ENCODE assay signal across 14 cellular contexts in the genomic region with DNA sequence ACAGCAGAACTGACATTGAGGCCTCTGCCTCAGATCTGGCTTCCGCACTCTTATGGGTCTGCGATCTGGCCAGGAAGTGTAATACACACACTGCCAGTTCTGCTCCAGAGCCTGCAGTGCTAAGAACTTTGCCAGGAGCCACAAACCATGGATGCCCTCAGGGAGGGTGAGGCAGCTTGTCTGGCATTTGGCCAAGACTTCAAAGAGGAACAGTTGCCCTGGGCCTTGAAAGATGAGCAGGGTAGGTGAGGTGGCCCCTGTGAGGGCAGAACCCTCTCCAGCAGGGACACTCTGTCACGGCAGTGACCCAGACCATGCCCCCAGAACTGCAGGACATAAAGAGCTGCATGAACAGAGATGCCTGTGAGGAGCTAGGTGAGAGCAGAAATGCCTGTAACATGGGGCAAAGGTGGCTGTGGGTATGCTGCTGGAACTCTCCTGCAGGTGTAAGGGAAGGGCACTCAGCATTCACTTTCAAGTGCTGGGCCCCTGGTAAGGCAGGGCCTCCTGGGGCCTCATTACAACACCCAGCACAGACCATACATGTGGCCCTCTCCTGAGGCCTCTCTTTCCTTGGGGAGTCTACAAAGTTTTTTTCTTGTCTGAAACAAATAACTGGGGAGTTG. TPM values are rescaled to one million over a fixed set of nuclear protein-coding genes. Genes with fewer than 3 reads are reported as not detected.
DNase-seq lines count a peak whose midpoint lies in the region; ATAC-seq, FAIRE-seq and TF ChIP-seq lines count a peak whose summit lies in the region.
"Had no signal": no experiment of that assay in that cellular context is flagged by ENCODE, and none has a peak within 500 bp of the region (broad histone marks: within the 10 kb centered on the region; RNA-seq: fewer than 3 reads in every experiment).

No MANE protein-coding gene starts in this region.

- H3K27me3 Mint-ChIP-seq in MCF 10A (ENCODE audit: insufficient read depth, unreplicated experiment), result peaks cover 4% of the 10 kb centered on the region

- TF ChIP-seq EP300 in esophagus muscularis mucosa (IDR thresholded peaks at IDR 0.05), result no peak

- H3K27ac Mint-ChIP-seq in MCF 10A (ENCODE audit: low read depth, unreplicated experiment), result no peak overlapping the region
- H3K27ac Mint-ChIP-seq: effector memory CD8-positive, alpha-beta T cell had no signal

- H3K27me3 ChIP-seq in breast epithelium (no peaks in the 10 kb centered on the region), OCI-LY3 (ENCODE audit: low read depth, low read length) (no peaks in the 10 kb centered on the region), esophagus muscularis mucosa (no peaks in the 10 kb centered on the region), upper lobe of right lung (no peaks in the 10 kb centered on the region)

- H3K4me3 ChIP-seq in breast epithelium (no peak overlapping the region), OCI-LY3 (ENCODE audit: low read length) (no peak overlapping the region), esophagus muscularis mucosa (no peak overlapping the region), upper lobe of right lung (no peak overlapping the region)

- CTCF ChIA-PET in MCF 10A (lab: Yijun Ruan, JAX), result interaction anchor here (0.8 to 1.9 kb wide), 5 partner anchors 13 to 1064 kb away, joined by 3 to 13 read pairs (median 4); no protein-coding TSS in a partner anchor

- DNase-seq in MCF 10A (ENCODE audit: unreplicated experiment), result peak; percentile 53
- no peak for DNase-seq in breast epithelium (ENCODE audit: low spot score in 2 of 2)
- DNase-seq in esophagus muscularis mucosa (ENCODE audit: extremely low spot score), result peak; percentile 91
- DNase-seq in upper lobe of right lung, result no peak
- no peak for DNase-seq in SKM-1 (lab: John Stamatoyannopoulos, UW; ENCODE audit: unreplicated experiment)
- no peak for DNase-seq in GM12891 (ENCODE audit: insufficient read length, low spot score)
- DNase-seq: activated CD4-positive, CD25-positive, alpha-beta regulatory T cell treated with anti-CD3 and anti-CD28 coated beads, Interleukin-2, amount 50 U/mL, for 72 hours; activated naive CD4-positive, alpha-beta T cell treated with anti-CD3 and anti-CD28 coated beads, Interleukin-2, amount 50 U/mL, for 16 hours; effector memory CD8-positive, alpha-beta T cell; GOT3; NK-92 treated with Interleukin-12 subunit alpha and Interleukin-12 subunit beta, amount 100 ng/mL, for 24 hours had no signal

- TF ChIP-seq POLR2A in breast epithelium (IDR thresholded peaks at IDR 0.05) (no peak), esophagus muscularis mucosa (IDR thresholded peaks at IDR 0.05; ENCODE audit: low read depth) (no peak), GM12891 (IDR thresholded peaks at IDR 0.05; ENCODE audit: low read depth, low read length) (no peak)

- TF ChIP-seq CTCF in MCF 10A (IDR thresholded peaks at IDR 0.05; ENCODE audit: unreplicated experiment) (no peak), breast epithelium (IDR thresholded peaks at IDR 0.05) (no peak), OCI-LY3 (IDR thresholded peaks at IDR 0.05; ENCODE audit: low read depth, low read length) (no peak), esophagus muscularis mucosa (IDR thresholded peaks at IDR 0.05) (no peak), upper lobe of right lung (IDR thresholded peaks at IDR 0.05) (no peak)

- intact Hi-C loops in MCF 10A (cut with micrococcal nuclease), result no loop called here
- intact Hi-C loops in breast epithelium (cut with DNase I; ENCODE audit: low total_unique reads), result no loop called here
- intact Hi-C loops in esophagus muscularis mucosa (cut with DNase I), result no loop called here
- intact Hi-C loops in upper lobe of right lung (cut with DNase I), result loop anchor here (10.0 kb wide), 1 partner anchor 101 kb away; no protein-coding TSS in a partner anchor

- H3K36me3 Mint-ChIP-seq in MCF 10A (ENCODE audit: insufficient read depth, unreplicated experiment), result peaks cover 5% of the 10 kb centered on the region

- H3K4me1 Mint-ChIP-seq in MCF 10A (ENCODE audit: insufficient read depth, unreplicated experiment), result peaks cover 14% of the 10 kb centered on the region

- ATAC-seq in upper lobe of right lung (peak; percentile 9), HG03139 (IDR thresholded peaks at IDR 0.05; ENCODE audit: unreplicated experiment) (no peak)
- ATAC-seq: effector memory CD8-positive, alpha-beta T cell had no signal

- no TSS peak for BruUV-seq in MCF 10A (replicated peaks; lab: Mats Ljungman, UMichigan)

- H3K9me3 Mint-ChIP-seq in MCF 10A (ENCODE audit: unreplicated experiment), result no peaks in the 10 kb centered on the region
- H3K9me3 Mint-ChIP-seq: effector memory CD8-positive, alpha-beta T cell had no signal

- POLR2A ChIA-PET in MCF 10A (lab: Yijun Ruan, JAX), result no interaction called here

- FAIRE-seq in GM12891 (lab: Jason Lieb, UNC), result no peak
- FAIRE-seq: GM18507 had no signal

- peak overlapping the region; percentile 67; the same call in 1 of the 2 replicates for H2AFZ ChIP-seq in OCI-LY3 (ENCODE audit: low read depth, low read length)

- H3K27ac ChIP-seq in breast epithelium (no peak overlapping the region), OCI-LY3 (ENCODE audit: low read length) (no peak overlapping the region; the same call in 1 of the 2 replicates), esophagus muscularis mucosa (replicated peaks in 1 of 4) (no peak overlapping the region), upper lobe of right lung (no peak overlapping the region)

- H3K79me2 ChIP-seq in OCI-LY3 (ENCODE audit: low read length), result no peaks in the 10 kb centered on the region

- no peak overlapping the region for H3K4me3 Mint-ChIP-seq in MCF 10A (ENCODE audit: unreplicated experiment)
- H3K4me3 Mint-ChIP-seq: effector memory CD8-positive, alpha-beta T cell had no signal

- 85% methylated on average over 3 of the region's 3 CpGs for WGBS in esophagus muscularis mucosa

- H3K9ac ChIP-seq in OCI-LY3 (ENCODE audit: low read length), result no peak overlapping the region

- no peaks in the 10 kb centered on the region for H4K20me1 ChIP-seq in OCI-LY3 (ENCODE audit: insufficient read depth, low read length)

- H3K36me3 ChIP-seq in breast epithelium (no peaks in the 10 kb centered on the region), OCI-LY3 (replicated peaks; ENCODE audit: low read depth, low read length) (peaks cover 6% of the 10 kb centered on the region), esophagus muscularis mucosa (no peaks in the 10 kb centered on the region), upper lobe of right lung (no peaks in the 10 kb centered on the region)

- H3K4me1 ChIP-seq in breast epithelium, result no peaks in the 10 kb centered on the region
- H3K4me1 ChIP-seq in OCI-LY3 (ENCODE audit: low read length), result peaks cover 25% of the 10 kb centered on the region
- H3K4me1 ChIP-seq in esophagus muscularis mucosa, result no peaks in the 10 kb centered on the region
- H3K4me1 ChIP-seq in upper lobe of right lung, result no peaks in the 10 kb centered on the region

- H3K4me2 ChIP-seq in OCI-LY3 (ENCODE audit: low read length), result no peak overlapping the region

- no peaks in the 10 kb centered on the region for H3K9me3 ChIP-seq in breast epithelium
- no peaks in the 10 kb centered on the region for H3K9me3 ChIP-seq in OCI-LY3 (ENCODE audit: insufficient read depth, low read length)
- H3K9me3 ChIP-seq in esophagus muscularis mucosa, result no peaks in the 10 kb centered on the region
- H3K9me3 ChIP-seq in upper lobe of right lung, result no peaks in the 10 kb centered on the region

TF ChIP-seq in GM12891, 5 proteins besides CTCF, POLR2A, EP300 and RAD21:
- TF ChIP-seq POU2F2 (IDR thresholded peaks at IDR 0.05; ENCODE audit: low read depth, low read length) (no peak), TAF1 (IDR thresholded peaks at IDR 0.05; ENCODE audit: low read depth, low read length) (no peak)

RNA-seq across cellular contexts. Expression of gene NEU3, which starts 47.3 kb away (rescaled TPM):
- total RNA-seq in MCF 10A (2022), result 8.7 and 10.0 TPM in 2 replicates
- 10 to 100 TPM; 11.8 to 12.8 (median 12.4) TPM for total RNA-seq in breast epithelium
- total RNA-seq in esophagus muscularis mucosa, result 1 to 10 TPM; 2.9 to 6.7 (median 5.7) TPM
- 9.6 TPM for total RNA-seq in upper lobe of right lung
- polyA plus RNA-seq in GM12891 (2012; ENCODE audit: low read depth, missing spikeins), result 6.0 TPM

Comparison
In these comparisons a context has a peak if more than half of its experiments do, and no peak if none do; other contexts are left out.
1. DNase-seq: peak in MCF 10A (single experiment) and esophagus muscularis mucosa (single experiment); none in breast epithelium (0 of 2), upper lobe of right lung (single experiment), SKM-1 (single experiment) and GM12891 (single experiment).